In the genomic region with DNA sequence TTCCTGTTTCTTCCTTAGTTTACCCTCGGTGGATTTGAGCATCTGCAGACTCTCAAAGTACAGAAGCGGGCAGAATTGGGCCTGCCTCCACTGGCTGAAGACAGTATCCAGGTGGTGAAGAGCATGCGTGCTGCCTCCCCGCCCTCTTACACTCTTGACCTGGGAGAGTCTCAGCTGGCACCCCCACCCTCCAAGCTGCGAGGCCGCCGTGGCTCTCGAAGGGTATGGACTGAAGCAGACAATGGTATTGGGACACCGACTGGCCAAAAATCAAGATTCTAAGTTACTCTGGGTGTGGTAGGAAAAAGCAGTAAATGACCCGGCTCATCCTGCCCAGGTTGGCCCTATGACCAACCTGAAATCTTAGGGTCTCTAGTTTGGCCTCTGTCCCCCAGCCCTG, we compare ENCODE assay signal across 33 cellular contexts.
"Had no signal": no experiment of that assay in that cellular context is flagged by ENCODE, and none has a peak within 500 bp of the region (broad histone marks: within the 10 kb centered on the region; RNA-seq: fewer than 3 reads in every experiment).

No MANE protein-coding gene starts in this region.

- H3K9me3 ChIP-seq: MG63 had no signal

- H3K9ac ChIP-seq: KMS-11 had no signal

- H3K27me3 ChIP-seq: MG63 had no signal

- H3K4me3 ChIP-seq: MG63 had no signal

- H3K27ac ChIP-seq: KMS-11 had no signal

- H3K36me3 ChIP-seq: MG63 had no signal

- DNase-seq: Karpas-422, Kasumi-1, KG1, MG63, MM.1S, MV-4-11, NCI-H1048, NCI-H1092, NCI-H1092 treated with DMSO at 0.1 percent for 48 hours, NCI-H1105, NCI-H1105 treated with DMSO at 0.1 percent for 48 hours, NCI-H1417 treated with DMSO at 0.1 percent for 48 hours, NCI-H1436, NCI-H1436 treated with DMSO at 0.1 percent for 48 hours, NCI-H1694, NCI-H1694 treated with DMSO at 0.1 percent for 48 hours, NCI-H187, NCI-H187 treated with DMSO at 0.1 percent for 48 hours, NCI-H1930, NCI-H2029, NCI-H2029 treated with DMSO at 0.1 percent for 48 hours, NCI-H2081 treated with DMSO at 0.1 percent for 48 hours, NCI-H2107, NCI-H2171, NCI-H2171 treated with DMSO at 0.1 percent for 48 hours, NCI-H2227 treated with DMSO at 0.1 percent for 48 hours, NCI-H226, NCI-H345, NCI-H446, NCI-H446 treated with DMSO at 0.1 percent for 48 hours, NCI-H510A, NCI-H510A treated with DMSO at 0.1 percent for 48 hours had no signal

- H3K4me2 ChIP-seq: KMS-11 had no signal
